In genomic region chr11:1516273-1517067, GRCh38 we compare ENCODE assay signal across 12 cellular contexts. TPM values are rescaled to one million over a fixed set of nuclear protein-coding genes. Genes with fewer than 3 reads are reported as not detected.
DNase-seq lines count a peak whose midpoint lies in the region; ATAC-seq, FAIRE-seq and TF ChIP-seq lines count a peak whose summit lies in the region.
"Had no signal": no experiment of that assay in that cellular context is flagged by ENCODE, and none has a peak within 500 bp of the region (broad histone marks: within the 10 kb centered on the region; RNA-seq: fewer than 3 reads in every experiment).

No MANE protein-coding gene starts in this region.

- no peaks in the 10 kb centered on the region for H3K36me3 Mint-ChIP-seq in mesothelial cell of epicardium

- ATAC-seq in GM19397 (IDR thresholded peaks at IDR 0.05; ENCODE audit: unreplicated experiment), result no peak

- no peaks in the 10 kb centered on the region for H3K27me3 Mint-ChIP-seq in mesothelial cell of epicardium (ENCODE audit: low read depth)

- peaks cover 70 to 97% (median 96%) of the 10 kb centered on the region in 10 experiments for H3K4me1 ChIP-seq in BLaER1 treated with 17β-estradiol and CSF1 and Interleukin-3, amounts not matched to agents 10 nM and 100 nM
- H3K4me1 ChIP-seq in HEK293 (ENCODE audit: control insufficient read depth, insufficient read depth, low read length), result no peaks in the 10 kb centered on the region

- TF ChIP-seq CTCF in HEK293 (tag by site-specific recombination; IDR thresholded peaks at IDR 0.05) (no peak), mesothelial cell of epicardium (IDR thresholded peaks at IDR 0.05; ENCODE audit: unreplicated experiment) (no peak)

- H3K27ac Mint-ChIP-seq in mesothelial cell of epicardium, result peak overlapping the region; percentile 2

- H3K4me2 ChIP-seq in BLaER1 treated with 17β-estradiol and CSF1 and Interleukin-3, amounts not matched to agents 10 nM and 100 nM, result peak overlapping the region; percentile 43 to 94 (median 67)
- H3K4me2 ChIP-seq: PC-9 had no signal

- peak; percentile 89 for DNase-seq in astrocyte of the hippocampus (ENCODE audit: low read depth, low spot score)
- no peak for DNase-seq in mesothelial cell of epicardium (ENCODE audit: low spot score in 2 of 2, unreplicated experiment in 2 of 2)
- no peak for DNase-seq in frontal cortex (ENCODE audit: low spot score in 2 of 2)
- DNase-seq in activated CD8-positive, alpha-beta memory T cell treated with anti-CD3 and anti-CD28 coated beads, Interleukin-2, amount 50 U/mL, for 4 hours, result no peak
- DNase-seq: NCI-H226, PC-9 had no signal

- no peak overlapping the region for H3K4me3 Mint-ChIP-seq in mesothelial cell of epicardium

- CTCF ChIA-PET in HEK293 (lab: Yijun Ruan, JAX), result interaction anchor here (0.6 to 2.2 kb wide), 13 partner anchors 9 to 868 kb away, joined by 3 to 17 read pairs (median 3); no protein-coding TSS in a partner anchor

- H3K9me3 ChIP-seq in BLaER1 treated with 17β-estradiol and CSF1 and Interleukin-3, amounts not matched to agents 10 nM and 100 nM (replicated peaks in 1 of 11), result no peaks in the 10 kb centered on the region
- H3K9me3 ChIP-seq in HEK293 (ENCODE audit: control insufficient read depth, insufficient read depth, low read depth, low read length), result no peaks in the 10 kb centered on the region
- H3K9me3 ChIP-seq: thoracic aorta had no signal

- H3K27ac ChIP-seq in BLaER1 treated with 17β-estradiol and CSF1 and Interleukin-3, amounts not matched to agents 10 nM and 100 nM, result peak overlapping the region in 2 of 11 experiments; percentile 14 to 17; a peak in 1 of 22 replicates
- H3K27ac ChIP-seq in HEK293 (ENCODE audit: extremely low read depth, low read depth, low read length), result no peak overlapping the region
- H3K27ac ChIP-seq: PC-9, thoracic aorta had no signal

- FAIRE-seq in frontal cortex (lab: Jason Lieb, UNC), result no peak
- FAIRE-seq: endometrium, TTC549 had no signal

- no peaks in the 10 kb centered on the region for H3K9me3 Mint-ChIP-seq in mesothelial cell of epicardium

- H3K36me3 ChIP-seq in BLaER1 treated with 17β-estradiol and CSF1 and Interleukin-3, amounts not matched to agents 10 nM and 100 nM, result peaks cover 0 to 19% (median 0%) of the 10 kb centered on the region in 11 experiments; a peak in 1 of 22 replicates
- H3K36me3 ChIP-seq in HEK293 (ENCODE audit: control insufficient read depth in 2 of 2, insufficient read depth in 1 of 2, low read length in 2 of 2), result no peaks in the 10 kb centered on the region
- H3K36me3 ChIP-seq: thoracic aorta had no signal

- H3K4me1 Mint-ChIP-seq in mesothelial cell of epicardium, result peaks cover 5% of the 10 kb centered on the region

- H3K27me3 ChIP-seq in BLaER1 treated with 17β-estradiol and CSF1 and Interleukin-3, amounts not matched to agents 10 nM and 100 nM, result 0 out of 22 replicates have a peak, but pooled peaks cover 0 to 4% (median 0%) of the 10 kb centered on the region in 11 experiments

- POLR2A ChIA-PET in HEK293 (lab: Yijun Ruan, JAX), result no interaction called here

- no peak overlapping the region for H3K4me3 ChIP-seq in BLaER1 treated with 17β-estradiol and CSF1 and Interleukin-3, amounts not matched to agents 10 nM and 100 nM
- H3K4me3 ChIP-seq in HEK293 (ENCODE audit: low read depth, low read length), result no peak overlapping the region
- H3K4me3 ChIP-seq: PC-9 had no signal

- H4K20me1 ChIP-seq in BLaER1 treated with 17β-estradiol and CSF1 and Interleukin-3, amounts not matched to agents 10 nM and 100 nM, result peaks cover 96 to 97% (median 97%) of the 10 kb centered on the region in 11 experiments

- H3K9ac ChIP-seq in BLaER1 treated with 17β-estradiol and CSF1 and Interleukin-3, amounts not matched to agents 10 nM and 100 nM, result peak overlapping the region in 6 of 11 experiments; percentile 3 to 61 (median 29); a peak in 5 of 22 replicates

TF ChIP-seq in HEK293, 187 proteins besides CTCF, POLR2A, EP300 and RAD21:
- no peak for TF ChIP-seq ZNF433 (tag by site-specific recombination; IDR thresholded peaks at IDR 0.05; ENCODE audit: low read depth)
- no peak for TF ChIP-seq ZNF514 (tag by site-specific recombination; IDR thresholded peaks at IDR 0.05)
- no peak for TF ChIP-seq ZNF221 (tag by site-specific recombination; IDR thresholded peaks at IDR 0.05; ENCODE audit: borderline replicate concordance)
- no peak for TF ChIP-seq ZSCAN18 (tag by site-specific recombination; IDR thresholded peaks at IDR 0.05)
- no peak for TF ChIP-seq ZNF184 (tag by site-specific recombination; IDR thresholded peaks at IDR 0.05)
- TF ChIP-seq ZBTB26 (tag by site-specific recombination; optimal IDR thresholded peaks at IDR 0.05), result no peak
- peak; percentile 75 for TF ChIP-seq ZNF600 (tag by site-specific recombination; IDR thresholded peaks at IDR 0.05)
- TF ChIP-seq ZNF501 (tag by site-specific recombination; IDR thresholded peaks at IDR 0.05), result no peak

RNA-seq across cellular contexts. Expression of gene MOB2, which starts 29.9 kb away (rescaled TPM):
- total RNA-seq in mesothelial cell of epicardium, result 27.6 to 31.3 TPM (median 28.1 TPM) in 3 replicates
- 15.1 TPM for total RNA-seq in frontal cortex

RNA-seq across cellular contexts. Expression of gene DUSP8, which starts 55.6 kb away (rescaled TPM):
- total RNA-seq in mesothelial cell of epicardium (7.8 to 9.1 TPM (median 8.9 TPM) in 3 replicates), frontal cortex (4.1 TPM)
